Comparison of ENCODE assay signal across 8 cellular contexts in genomic region chr11:114036156-114036811, GRCh38. TPM values are rescaled to one million over a fixed set of nuclear protein-coding genes. Genes with fewer than 3 reads are reported as not detected.
DNase-seq lines count a peak whose midpoint lies in the region; ATAC-seq and TF ChIP-seq lines count a peak whose summit lies in the region.

No MANE protein-coding gene starts in this region.

- no peaks in the 10 kb centered on the region for H3K9me2 ChIP-seq in hepatocyte (replicated peaks; ENCODE audit: insufficient read depth)

- peak; percentile 71 for TF ChIP-seq CTCF in astrocyte of the spinal cord (IDR thresholded peaks at IDR 0.05; ENCODE audit: low read depth, low read length)
- peak; percentile 94 for TF ChIP-seq CTCF in hepatocyte (IDR thresholded peaks at IDR 0.05; ENCODE audit: poor library complexity)

- H3K9me3 ChIP-seq in HUES64 (ENCODE audit: insufficient read depth, low read depth, low read length): no peaks in the 10 kb centered on the region
- H3K9me3 ChIP-seq in hepatocyte (ENCODE audit: low read depth): no peaks in the 10 kb centered on the region

- H3K4me2 ChIP-seq in hepatocyte: peak overlapping the region; percentile 86

- H3K79me2 ChIP-seq in hepatocyte: no peaks in the 10 kb centered on the region

- peak overlapping the region; percentile 54 for H2AFZ ChIP-seq in hepatocyte

- no peaks in the 10 kb centered on the region for H3K4me1 ChIP-seq in HUES64 (ENCODE audit: insufficient read depth, low read length)
- H3K4me1 ChIP-seq in hepatocyte (ENCODE audit: insufficient read depth): peaks cover 17% of the 10 kb centered on the region
- peaks cover 15% of the 10 kb centered on the region for H3K4me1 ChIP-seq in rectal smooth muscle tissue (ENCODE audit: control insufficient read depth, insufficient read depth, low read length)

- peaks cover 6% of the 10 kb centered on the region; the same call in 1 of the 2 replicates for H3K27me3 ChIP-seq in HUES64 (ENCODE audit: insufficient read depth, low read length)
- H3K27me3 ChIP-seq in hepatocyte: no peaks in the 10 kb centered on the region
- H3K27me3 ChIP-seq in rectal smooth muscle tissue (ENCODE audit: control insufficient read depth, insufficient read depth, low read length): no peaks in the 10 kb centered on the region

- WGBS in HUES64: 7% methylated on average over 37 of the region's 37 CpGs
- WGBS in hepatocyte (ENCODE audit: low lambda C conversion rate, missing lambda C conversion rate): 4% methylated on average over 34 of the region's 37 CpGs

- H3K36me3 ChIP-seq in HUES64 (ENCODE audit: insufficient read depth, low read length) (no peaks in the 10 kb centered on the region), hepatocyte (replicated peaks; ENCODE audit: insufficient read depth, low read depth) (no peaks in the 10 kb centered on the region), rectal smooth muscle tissue (ENCODE audit: control insufficient read depth, insufficient read depth, low read length) (no peaks in the 10 kb centered on the region)

- peak; percentile 72 for DNase-seq in CD1c-positive myeloid dendritic cell (ENCODE audit: extremely low spot score)
- peak; percentile 19 to 42 (median 33) for DNase-seq in T-helper 1 cell
- DNase-seq in astrocyte of the spinal cord (ENCODE audit: low read depth, low spot score): peak; percentile 69
- peak; percentile 93 for DNase-seq in hepatocyte (ENCODE audit: low spot score)
- DNase-seq in GM19238 (ENCODE audit: insufficient read length, low spot score): no peak

- in situ Hi-C loops in astrocyte of the spinal cord (cut with HindIII; ENCODE audit: low sequenced_read_pairs): no loop called here

- peak overlapping the region; percentile 7; the same call in 1 of the 2 replicates for H3K4me3 ChIP-seq in HUES64 (ENCODE audit: low read length)
- H3K4me3 ChIP-seq in astrocyte of the spinal cord (ENCODE audit: low read depth, low read length): peak overlapping the region; percentile 33
- H3K4me3 ChIP-seq in hepatocyte: peak overlapping the region; percentile 10
- peak overlapping the region; percentile 52 for H3K4me3 ChIP-seq in rectal smooth muscle tissue (ENCODE audit: low read length)

- no peak for ATAC-seq in GM21390 (IDR thresholded peaks at IDR 0.05; ENCODE audit: unreplicated experiment)

- H4K20me1 ChIP-seq in hepatocyte (ENCODE audit: insufficient read depth, poor library complexity, severe bottlenecking): no peaks in the 10 kb centered on the region

- no peak overlapping the region for H3K27ac ChIP-seq in HUES64 (ENCODE audit: low read depth, low read length)
- H3K27ac ChIP-seq in hepatocyte: peak overlapping the region; percentile 36
- H3K27ac ChIP-seq in rectal smooth muscle tissue (ENCODE audit: low read depth, low read length): peak overlapping the region; percentile 49

- H3K9ac ChIP-seq in HUES64 (ENCODE audit: low read depth, low read length): no peak overlapping the region
- no peak overlapping the region for H3K9ac ChIP-seq in rectal smooth muscle tissue (ENCODE audit: low read length)

RNA-seq across cellular contexts. Expression of gene ZBTB16, which starts 23.2 kb away (rescaled TPM):
- 2.7 TPM for polyA plus RNA-seq in HUES64 (2013, experiment 1 of 2)
- polyA plus RNA-seq in HUES64 (2013, experiment 2 of 2): 4.7 TPM
- 21.0 and 30.1 TPM in 2 replicates for total RNA-seq in hepatocyte
- polyA plus RNA-seq in hepatocyte: 52.3 and 67.5 TPM in 2 replicates
